Comparison of ENCODE assay signal across 10 cellular contexts in the genomic region with DNA sequence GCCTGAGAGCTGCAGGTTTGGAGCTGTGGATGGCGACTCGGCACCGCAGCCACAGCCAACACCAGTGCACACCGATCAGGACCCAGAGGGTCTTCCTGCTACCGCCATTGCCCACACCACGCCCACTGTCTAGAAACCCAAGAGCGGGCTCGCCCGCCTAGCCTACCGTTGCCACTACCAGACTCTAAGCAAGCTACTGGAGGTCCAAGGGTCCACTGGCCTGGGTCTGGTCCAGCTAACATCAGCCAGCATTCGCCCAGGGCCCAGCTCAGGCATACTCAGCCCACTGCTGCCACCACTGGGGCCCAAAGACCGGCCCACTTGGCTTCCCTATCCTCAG. TPM values are rescaled to one million over a fixed set of nuclear protein-coding genes. Genes with fewer than 3 reads are reported as not detected.
DNase-seq lines count a peak whose midpoint lies in the region; ATAC-seq and TF ChIP-seq lines count a peak whose summit lies in the region.
"Had no signal": no experiment of that assay in that cellular context is flagged by ENCODE, and none has a peak within 500 bp of the region (broad histone marks: within the 10 kb centered on the region; RNA-seq: fewer than 3 reads in every experiment).

No MANE protein-coding gene starts in this region.

- H3K4me3 Mint-ChIP-seq in activated naive CD4-positive, alpha-beta T cell treated with anti-CD3 and anti-CD28 coated beads for 36 hours, result peak overlapping the region; percentile 76
- peak overlapping the region; percentile 62 for H3K4me3 Mint-ChIP-seq in glutamatergic neuron (ENCODE audit: unreplicated experiment)
- H3K4me3 Mint-ChIP-seq in stimulated activated memory B cell treated with anti-CD40 and anti-IgM and Interleukin-4, amounts not matched to agents 10 μg/mL and 1 μg/mL and 100 μg/mL, for 72 hours, result peak overlapping the region; percentile 78

- no peaks in the 10 kb centered on the region for H4K20me1 ChIP-seq in Karpas-422 (ENCODE audit: insufficient read depth, low read depth, low read length)

- no peak for ATAC-seq in stimulated activated memory B cell treated with anti-CD40 and anti-IgM and Interleukin-4, amounts not matched to agents 10 μg/mL and 1 μg/mL and 100 μg/mL, for 72 hours
- ATAC-seq in HG02642 (IDR thresholded peaks at IDR 0.05; ENCODE audit: poor library complexity, unreplicated experiment), result no peak
- no peak for ATAC-seq in HG02973 (IDR thresholded peaks at IDR 0.05; ENCODE audit: unreplicated experiment)

- no peaks in the 10 kb centered on the region for H3K27me3 ChIP-seq in Karpas-422 (ENCODE audit: low read length)

- intact Hi-C loops in activated naive CD4-positive, alpha-beta T cell treated with anti-CD3 and anti-CD28 coated beads for 36 hours (cut with micrococcal nuclease), result loop anchor here (5.0 to 10.0 kb wide), 3 partner anchors 196 to 629 kb away; a partner anchor contains a TSS

- peaks cover 11% of the 10 kb centered on the region for H3K4me1 Mint-ChIP-seq in activated naive CD4-positive, alpha-beta T cell treated with anti-CD3 and anti-CD28 coated beads for 36 hours (ENCODE audit: low read depth)
- no peaks in the 10 kb centered on the region for H3K4me1 Mint-ChIP-seq in glutamatergic neuron (ENCODE audit: low read depth, unreplicated experiment)
- H3K4me1 Mint-ChIP-seq in stimulated activated memory B cell treated with anti-CD40 and anti-IgM and Interleukin-4, amounts not matched to agents 10 μg/mL and 1 μg/mL and 100 μg/mL, for 72 hours, result peaks cover 25% of the 10 kb centered on the region

- H3K9ac ChIP-seq in Karpas-422 (ENCODE audit: low read length), result no peak overlapping the region

- peaks cover 24% of the 10 kb centered on the region for H3K27me3 Mint-ChIP-seq in activated naive CD4-positive, alpha-beta T cell treated with anti-CD3 and anti-CD28 coated beads for 36 hours (ENCODE audit: low read depth)
- peaks cover 6% of the 10 kb centered on the region for H3K27me3 Mint-ChIP-seq in glutamatergic neuron (ENCODE audit: unreplicated experiment)
- peaks cover 48% of the 10 kb centered on the region for H3K27me3 Mint-ChIP-seq in stimulated activated memory B cell treated with anti-CD40 and anti-IgM and Interleukin-4, amounts not matched to agents 10 μg/mL and 1 μg/mL and 100 μg/mL, for 72 hours

- no peak for DNase-seq in activated naive CD4-positive, alpha-beta T cell treated with anti-CD3 and anti-CD28 coated beads for 36 hours
- DNase-seq in activated naive CD4-positive, alpha-beta T cell (lab: John Stamatoyannopoulos, UW), result no peak
- DNase-seq in Karpas-422 (no peak), glutamatergic neuron (no peak)
- DNase-seq in effector CD8-positive, alpha-beta T cell (lab: John Stamatoyannopoulos, UW), result no peak

- no peaks in the 10 kb centered on the region for H3K9me3 Mint-ChIP-seq in activated naive CD4-positive, alpha-beta T cell treated with anti-CD3 and anti-CD28 coated beads for 36 hours
- H3K9me3 Mint-ChIP-seq in glutamatergic neuron (ENCODE audit: unreplicated experiment), result peaks cover 1% of the 10 kb centered on the region
- peaks cover 2% of the 10 kb centered on the region for H3K9me3 Mint-ChIP-seq in stimulated activated memory B cell treated with anti-CD40 and anti-IgM and Interleukin-4, amounts not matched to agents 10 μg/mL and 1 μg/mL and 100 μg/mL, for 72 hours

- no peak overlapping the region for H3K27ac Mint-ChIP-seq in activated naive CD4-positive, alpha-beta T cell treated with anti-CD3 and anti-CD28 coated beads for 36 hours
- H3K27ac Mint-ChIP-seq in glutamatergic neuron (ENCODE audit: unreplicated experiment), result no peak overlapping the region
- peak overlapping the region; percentile 59 for H3K27ac Mint-ChIP-seq in stimulated activated memory B cell treated with anti-CD40 and anti-IgM and Interleukin-4, amounts not matched to agents 10 μg/mL and 1 μg/mL and 100 μg/mL, for 72 hours

- no peaks in the 10 kb centered on the region for H3K9me2 ChIP-seq in Karpas-422 (replicated peaks; ENCODE audit: insufficient read depth, low read length)

- H3K36me3 Mint-ChIP-seq in activated naive CD4-positive, alpha-beta T cell treated with anti-CD3 and anti-CD28 coated beads for 36 hours (ENCODE audit: low read depth), result no peaks in the 10 kb centered on the region
- no peaks in the 10 kb centered on the region for H3K36me3 Mint-ChIP-seq in glutamatergic neuron (ENCODE audit: unreplicated experiment)
- H3K36me3 Mint-ChIP-seq in stimulated activated memory B cell treated with anti-CD40 and anti-IgM and Interleukin-4, amounts not matched to agents 10 μg/mL and 1 μg/mL and 100 μg/mL, for 72 hours, result no peaks in the 10 kb centered on the region

- no peak overlapping the region for H3K27ac ChIP-seq in Karpas-422 (ENCODE audit: low read length)
- H3K27ac ChIP-seq: adrenal gland, WERI-Rb-1 had no signal

- no peaks in the 10 kb centered on the region for H3K79me2 ChIP-seq in Karpas-422 (ENCODE audit: low read length)

- no peak overlapping the region for H3K4me2 ChIP-seq in Karpas-422 (ENCODE audit: low read depth, low read length, poor library complexity, severe bottlenecking)

- H3K4me1 ChIP-seq in Karpas-422 (ENCODE audit: low read length), result peaks cover 7% of the 10 kb centered on the region; the same call in 1 of the 2 replicates

- H3K4me3 ChIP-seq in Karpas-422 (ENCODE audit: low read length), result peak overlapping the region; percentile 19; the same call in 1 of the 2 replicates

- no peaks in the 10 kb centered on the region for H3K36me3 ChIP-seq in Karpas-422 (ENCODE audit: insufficient read depth, low read length)
- H3K36me3 ChIP-seq: adrenal gland, WERI-Rb-1 had no signal

- no peak overlapping the region; the same call in 1 of the 2 replicates for H2AFZ ChIP-seq in Karpas-422 (ENCODE audit: low read length)

- no peaks in the 10 kb centered on the region for H3K9me3 ChIP-seq in Karpas-422 (ENCODE audit: low read length)
- H3K9me3 ChIP-seq: adrenal gland had no signal

- CTCF ChIA-PET in activated naive CD4-positive, alpha-beta T cell treated with anti-CD3 and anti-CD28 coated beads for 36 hours (lab: Charles Lee), result interaction anchor here (0.6 to 5.3 kb wide), 18 partner anchors 9 to 417 kb away, joined by 3 to 137 read pairs (median 4); partner anchors contain the start of gene MON2

- TF ChIP-seq CTCF in glutamatergic neuron (IDR thresholded peaks at IDR 0.05; ENCODE audit: partially characterized antibody, unreplicated experiment), result no peak

RNA-seq across cellular contexts. Expression of gene MON2, which starts 30.5 kb away (rescaled TPM):
- total RNA-seq in activated naive CD4-positive, alpha-beta T cell treated with anti-CD3 and anti-CD28 coated beads for 36 hours, result 10 to 100 TPM; 29.2 to 29.8 TPM
- 35.8 and 89.5 TPM in 2 replicates for total RNA-seq in Karpas-422 (2014; rRNA removed; shearing (Covaris generic); ENCODE audit: low replicate concordance)
- total RNA-seq in glutamatergic neuron (ENCODE audit: unreplicated experiment), result 43.4 TPM
